ENCODE assay signal across 26 cellular contexts in genomic region chr11:30228323-30228884, GRCh38. TPM values are rescaled to one million over a fixed set of nuclear protein-coding genes. Genes with fewer than 3 reads are reported as not detected.
"Had no signal": no experiment of that assay in that cellular context is flagged by ENCODE, and none has a peak within 500 bp of the region (broad histone marks: within the 10 kb centered on the region; RNA-seq: fewer than 3 reads in every experiment).

No MANE protein-coding gene starts in this region.

- H3K4me1 ChIP-seq: SJSA1 had no signal

- H3K4me3 ChIP-seq: K562, SJSA1, SK-N-MC had no signal

- ATAC-seq: HepG2, K562 had no signal

- H3K4me2 ChIP-seq: KMS-11 had no signal

- H3K27me3 ChIP-seq: SJSA1 had no signal

- FAIRE-seq: HepG2, K562, RCC 7860 had no signal

- H3K36me3 ChIP-seq: SJSA1 had no signal

- H3K27ac ChIP-seq: KMS-11, SJSA1, SK-N-MC had no signal

- DNase-seq: IMR-90, Kasumi-1, MM.1S, NCI-H1092 treated with DMSO at 0.1 percent for 48 hours, NCI-H1436, NCI-H187, NCI-H2029, NCI-H2081 treated with DMSO at 0.1 percent for 48 hours, NCI-H2171, NCI-H226, NCI-H446, NCI-H510A, NCI-H524 treated with DMSO at 0.1 percent for 48 hours, NCI-H69, NCI-H774, Right ventricle myocardium superior, RPMI8226, SIG-M5 had no signal

RNA-seq across cellular contexts. Expression of gene FSHB, which starts 2.4 kb away (rescaled TPM):
- total RNA-seq: HepG2, HT1080, IMR-90, K562, M059J, Right ventricle myocardium superior, SJSA1 had no signal
- polyA plus RNA-seq: HepG2, IMR-90, K562 had no signal
